Comparison of ENCODE assay signal across 2 cellular contexts in genomic region chr10:30464675-30465074, GRCh38.
TF ChIP-seq lines count a peak whose summit lies in the region.

No MANE protein-coding gene starts in this region.

TF ChIP-seq in HCT116, 20 proteins besides CTCF, POLR2A, EP300 and RAD21 (continued from another document):
- TF ChIP-seq EZH2phosphoT487 (IDR thresholded peaks at IDR 0.05; ENCODE audit: borderline replicate concordance) (no peak), ELF1 (IDR thresholded peaks at IDR 0.05; ENCODE audit: borderline replicate concordance, low read depth) (no peak), SIN3A (IDR thresholded peaks at IDR 0.05; ENCODE audit: low read depth) (no peak), REST (IDR thresholded peaks at IDR 0.05; ENCODE audit: low read depth) (no peak), YY1 (IDR thresholded peaks at IDR 0.05; ENCODE audit: extremely low read depth, insufficient replicate concordance, low read depth, low read length) (no peak)

TF ChIP-seq in WTC11, 78 proteins besides CTCF, POLR2A, EP300 and RAD21 (continued from another document):
- TF ChIP-seq ZSCAN18 (CRISPR knock-in tag; IDR thresholded peaks at IDR 0.05) = no peak
